ENCODE assay signal across 31 cellular contexts in the genomic region with DNA sequence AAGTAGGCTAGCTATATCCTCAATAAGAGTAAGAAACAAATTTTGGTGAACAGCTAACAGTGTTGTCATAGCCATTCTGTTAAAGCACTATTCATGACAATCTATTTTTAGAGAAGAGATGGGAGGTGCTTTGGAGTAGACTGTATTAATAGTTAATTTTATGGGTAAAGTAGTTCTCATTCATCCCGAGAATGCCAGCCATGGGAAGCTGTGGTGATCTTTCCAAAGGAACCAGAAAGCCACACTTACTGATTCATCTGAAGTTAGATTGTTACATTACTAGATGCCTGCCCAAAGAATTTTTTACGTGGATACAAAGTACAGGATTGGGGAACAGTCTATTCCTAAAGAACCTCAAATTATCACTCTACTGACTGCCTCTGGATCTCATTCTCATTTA.
"Had no signal": no experiment of that assay in that cellular context is flagged by ENCODE, and none has a peak within 500 bp of the region (broad histone marks: within the 10 kb centered on the region; RNA-seq: fewer than 3 reads in every experiment).

No MANE protein-coding gene starts in this region.

- DNase-seq: naive thymus-derived CD8-positive, alpha-beta T cell; nephron progenitor cell; nucleus accumbens; pancreas; right cardiac atrium; right lobe of liver; sigmoid colon; spleen; stimulated activated CD4-positive, alpha-beta T cell treated with anti-CD3 and anti-CD28 coated beads, Interleukin-12 subunit alpha, Interleukin-12 subunit beta, amount 100 ng/mL, for 4 hours; stimulated activated CD4-positive, alpha-beta T cell treated with anti-CD3 and anti-CD28 coated beads, Interleukin-1b, Interleukin-23, amount 100 ng/mL, for 48 hours; stimulated activated CD4-positive, alpha-beta T cell treated with anti-CD3 and anti-CD28 coated beads, Interleukin-4, amount 100 ng/mL, for 1 hour; stimulated activated CD4-positive, alpha-beta T cell treated with anti-CD3 and anti-CD28 coated beads, Interleukin-4, amount 100 ng/mL, for 4 hours; stimulated activated CD8-positive, alpha-beta memory T cell treated with anti-CD3 and anti-CD28 coated beads, Interleukin-4, amount 100 ng/mL, for 48 hours; stimulated activated naive CD4-positive, alpha-beta T cell; stimulated activated naive CD8-positive, alpha-beta T cell treated with anti-CD3 and anti-CD28 coated beads, Interleukin-15, amount 100 ng/mL, for 72 hours; stimulated activated naive CD8-positive, alpha-beta T cell treated with anti-CD3 and anti-CD28 coated beads, Interleukin-15, Interleukin-2, amounts not matched to agents 100 U/mL and 50 U/mL, for 24 hours; substantia nigra; testis; tibial artery; transverse colon had no signal

- H3K4me1 ChIP-seq: pancreas, prostate gland, right lobe of liver, sigmoid colon, spleen, suprapubic skin, testis, tibial artery, transverse colon, vagina had no signal

- H3K4me1 Mint-ChIP-seq: nephron progenitor cell; neural crest cell; stimulated activated memory B cell treated with anti-CD40 and anti-IgM and Interleukin-4, amounts not matched to agents 10 μg/mL and 1 μg/mL and 100 μg/mL, for 72 hours; stimulated activated naive CD8-positive, alpha-beta T cell treated with anti-CD3 and anti-CD28 coated beads, Interleukin-15, amount 100 ng/mL, for 72 hours had no signal

- H3K4me3 ChIP-seq: pancreas, prostate gland, right lobe of liver, sigmoid colon, skin epidermis, smooth muscle cell, spleen, suprapubic skin, testis, tibial artery, transverse colon, vagina had no signal

- H3K9me3 ChIP-seq: pancreas, prostate gland, right lobe of liver, testis had no signal

- H3K27me3 ChIP-seq: neutrophil, pancreas, right lobe of liver, sigmoid colon, spleen, suprapubic skin, testis, tibial artery, transverse colon, vagina had no signal

- FAIRE-seq: pancreas, urothelium cell line had no signal

- H3K27me3 Mint-ChIP-seq: naive thymus-derived CD8-positive, alpha-beta T cell; natural killer cell treated with Interleukin-12 subunit alpha and Interleukin-12 subunit beta and Interleukin-15 and Interleukin-18, amount 100 ng/mL, for 72 hours; stimulated activated memory B cell treated with anti-CD40 and anti-IgM and Interleukin-4, amounts not matched to agents 10 μg/mL and 1 μg/mL and 100 μg/mL, for 72 hours; stimulated activated naive CD8-positive, alpha-beta T cell treated with anti-CD3 and anti-CD28 coated beads, Interleukin-15, amount 100 ng/mL, for 72 hours; type B pancreatic cell had no signal

- H3K4me2 ChIP-seq: smooth muscle cell had no signal

- H3K36me3 ChIP-seq: neutrophil, pancreas, prostate gland, right lobe of liver, sigmoid colon, suprapubic skin, tibial artery, transverse colon, vagina had no signal

- H3K4me3 Mint-ChIP-seq: naive thymus-derived CD8-positive, alpha-beta T cell; natural killer cell treated with Interleukin-12 subunit alpha and Interleukin-12 subunit beta and Interleukin-15 and Interleukin-18, amount 100 ng/mL, for 72 hours; nephron progenitor cell; neural crest cell; stimulated activated memory B cell treated with anti-CD40 and anti-IgM and Interleukin-4, amounts not matched to agents 10 μg/mL and 1 μg/mL and 100 μg/mL, for 72 hours; stimulated activated naive CD8-positive, alpha-beta T cell treated with anti-CD3 and anti-CD28 coated beads, Interleukin-15, amount 100 ng/mL, for 72 hours; type B pancreatic cell had no signal

- H3K27ac ChIP-seq: neutrophil, pancreas, prostate gland, right lobe of liver, sigmoid colon, skin epidermis, spleen, suprapubic skin, testis, tibial artery, transverse colon, vagina had no signal

- H3K27ac Mint-ChIP-seq: naive thymus-derived CD8-positive, alpha-beta T cell; natural killer cell treated with Interleukin-12 subunit alpha and Interleukin-12 subunit beta and Interleukin-15 and Interleukin-18, amount 100 ng/mL, for 72 hours; nephron progenitor cell; stimulated activated memory B cell treated with anti-CD40 and anti-IgM and Interleukin-4, amounts not matched to agents 10 μg/mL and 1 μg/mL and 100 μg/mL, for 72 hours; stimulated activated naive CD8-positive, alpha-beta T cell treated with anti-CD3 and anti-CD28 coated beads, Interleukin-15, amount 100 ng/mL, for 72 hours; type B pancreatic cell had no signal
